In genomic region chr4:98260579-98261290, GRCh38 we compare ENCODE assay signal across 1 cellular context.
TF ChIP-seq lines count a peak whose summit lies in the region.

No MANE protein-coding gene starts in this region.

TF ChIP-seq in HepG2, 621 proteins besides CTCF, POLR2A, EP300 and RAD21 (continued from another document and continues in another):
- peak; percentile 35 for TF ChIP-seq ZNF407 (CRISPR knock-in tag; IDR thresholded peaks at IDR 0.05; ENCODE audit: not compliant biosample characterization)
- TF ChIP-seq SRSF1 (optimal IDR thresholded peaks at IDR 0.05; ENCODE audit: low read depth, low read length): peak; percentile 92
- 0 out of 2 replicates have a peak, but pooled peaks have one; percentile 76 for TF ChIP-seq ISX (CRISPR knock-in tag; conservative IDR thresholded peaks at IDR 0.05)
- TF ChIP-seq ATF4 (CRISPR knock-in tag; IDR thresholded peaks at IDR 0.05): no peak
- TF ChIP-seq CBX5 (CRISPR knock-in tag; IDR thresholded peaks at IDR 0.05; ENCODE audit: borderline replicate concordance): no peak
- no peak for TF ChIP-seq REXO4 (CRISPR knock-in tag; IDR thresholded peaks at IDR 0.05; ENCODE audit: borderline replicate concordance)
- no peak; the same call in 1 of the 2 replicates for TF ChIP-seq GLI4 (CRISPR knock-in tag; IDR thresholded peaks at IDR 0.05; ENCODE audit: borderline replicate concordance)
- TF ChIP-seq ZFAT (CRISPR knock-in tag; conservative IDR thresholded peaks at IDR 0.05): peak; percentile 52; the same call in 1 of the 2 replicates
- peak; percentile 16; the same call in 1 of the 2 replicates for TF ChIP-seq ZNF362 (CRISPR knock-in tag; IDR thresholded peaks at IDR 0.05; ENCODE audit: borderline replicate concordance)
- no peak; the same call in 1 of the 2 replicates for TF ChIP-seq BCL6 (CRISPR knock-in tag; IDR thresholded peaks at IDR 0.05)
- TF ChIP-seq IKZF5 (CRISPR knock-in tag; IDR thresholded peaks at IDR 0.05): peak; percentile 60
- no peak; the same call in 1 of the 2 replicates for TF ChIP-seq PRDM15 (CRISPR knock-in tag; IDR thresholded peaks at IDR 0.05)
- no peak for TF ChIP-seq DNMT1 (CRISPR knock-in tag; IDR thresholded peaks at IDR 0.05)
- TF ChIP-seq ZNF749 (CRISPR knock-in tag; IDR thresholded peaks at IDR 0.05; ENCODE audit: borderline replicate concordance): no peak
- TF ChIP-seq ZNF784 (CRISPR knock-in tag; IDR thresholded peaks at IDR 0.05; ENCODE audit: borderline replicate concordance): no peak
- TF ChIP-seq ZNF160 (CRISPR knock-in tag; IDR thresholded peaks at IDR 0.05): peak; percentile 59; the same call in 1 of the 2 replicates
- TF ChIP-seq ZNF138 (CRISPR knock-in tag; IDR thresholded peaks at IDR 0.05; ENCODE audit: low read depth): no peak; the same call in 1 of the 2 replicates
- TF ChIP-seq ZEB1 (IDR thresholded peaks at IDR 0.05; ENCODE audit: insufficient replicate concordance, low read depth): peak; percentile 63
- no peak for TF ChIP-seq SATB2 (CRISPR knock-in tag; IDR thresholded peaks at IDR 0.05)
- TF ChIP-seq ZBTB38 (CRISPR knock-in tag; IDR thresholded peaks at IDR 0.05): peak; percentile 53; the same call in 1 of the 2 replicates
- TF ChIP-seq KLF12 (CRISPR knock-in tag; IDR thresholded peaks at IDR 0.05; ENCODE audit: borderline replicate concordance): peak; percentile 64
- TF ChIP-seq EZH2 (conservative IDR thresholded peaks at IDR 0.05; ENCODE audit: low read depth, low read length): no peak
- 0 out of 2 replicates have a peak, but pooled peaks have one; percentile 53 for TF ChIP-seq KDM3A (CRISPR knock-in tag; IDR thresholded peaks at IDR 0.05; ENCODE audit: low read depth)
- no peak for TF ChIP-seq CHCHD3 (CRISPR knock-in tag; IDR thresholded peaks at IDR 0.05)
- TF ChIP-seq ZFP41 (CRISPR knock-in tag; IDR thresholded peaks at IDR 0.05; ENCODE audit: borderline replicate concordance): no peak
- TF ChIP-seq MAFK (conservative IDR thresholded peaks at IDR 0.05 in 1 of 2, IDR thresholded peaks at IDR 0.05 in 1 of 2; ENCODE audit: low read length in 2 of 2): no peak
- TF ChIP-seq BRD4 (CRISPR knock-in tag; IDR thresholded peaks at IDR 0.05): peak; percentile 69; the same call in 1 of the 2 replicates
- TF ChIP-seq ZMAT3 (CRISPR knock-in tag; conservative IDR thresholded peaks at IDR 0.05): no peak
- no peak for TF ChIP-seq THAP8 (CRISPR knock-in tag; IDR thresholded peaks at IDR 0.05; ENCODE audit: borderline replicate concordance)
- no peak for TF ChIP-seq ZBTB42 (CRISPR knock-in tag; IDR thresholded peaks at IDR 0.05)
- peak; percentile 69; the same call in 1 of the 3 replicates for TF ChIP-seq MXI1 (IDR thresholded peaks at IDR 0.05; ENCODE audit: borderline replicate concordance, low read depth, low read length)
- no peak for TF ChIP-seq ZNF572 (CRISPR knock-in tag; IDR thresholded peaks at IDR 0.05)
- no peak for TF ChIP-seq EHMT2 (IDR thresholded peaks at IDR 0.05; ENCODE audit: borderline replicate concordance, low read depth, low read length)
- peak; percentile 68 for TF ChIP-seq HNRNPLL (IDR thresholded peaks at IDR 0.05; ENCODE audit: low read depth, low read length, poor library complexity, severe bottlenecking)
- peak; percentile 66; the same call in 1 of the 2 replicates for TF ChIP-seq GABPB1 (CRISPR knock-in tag; IDR thresholded peaks at IDR 0.05)
- TF ChIP-seq ZNF264 (CRISPR knock-in tag; IDR thresholded peaks at IDR 0.05): peak; percentile 14; the same call in 1 of the 2 replicates
- peak; percentile 76 for TF ChIP-seq ZGPAT (CRISPR knock-in tag; IDR thresholded peaks at IDR 0.05)
- no peak for TF ChIP-seq ZBTB7A (CRISPR knock-in tag; IDR thresholded peaks at IDR 0.05)
- TF ChIP-seq ATF7-NPFF (CRISPR knock-in tag; IDR thresholded peaks at IDR 0.05; ENCODE audit: low read depth): peak; percentile 88
- no peak for TF ChIP-seq ETV5 (CRISPR knock-in tag; IDR thresholded peaks at IDR 0.05; ENCODE audit: borderline replicate concordance)
- TF ChIP-seq POLR2AphosphoS5 (IDR thresholded peaks at IDR 0.05; ENCODE audit: low read depth, low read length): peak; percentile 94
- TF ChIP-seq KMT2B (CRISPR knock-in tag; IDR thresholded peaks at IDR 0.05): peak; percentile 77
- peak; percentile 39; the same call in 1 of the 2 replicates for TF ChIP-seq ZMYM3 (CRISPR knock-in tag; IDR thresholded peaks at IDR 0.05)
- TF ChIP-seq ATF3 (CRISPR knock-in tag; IDR thresholded peaks at IDR 0.05): peak; percentile 23; the same call in 1 of the 2 replicates
- TF ChIP-seq GFI1 (CRISPR knock-in tag; IDR thresholded peaks at IDR 0.05; ENCODE audit: borderline replicate concordance): no peak
- TF ChIP-seq MAF1 (CRISPR knock-in tag; IDR thresholded peaks at IDR 0.05; ENCODE audit: borderline replicate concordance): no peak
- TF ChIP-seq NKX3-1 (CRISPR knock-in tag; IDR thresholded peaks at IDR 0.05): peak; percentile 60
